In the genomic region with DNA sequence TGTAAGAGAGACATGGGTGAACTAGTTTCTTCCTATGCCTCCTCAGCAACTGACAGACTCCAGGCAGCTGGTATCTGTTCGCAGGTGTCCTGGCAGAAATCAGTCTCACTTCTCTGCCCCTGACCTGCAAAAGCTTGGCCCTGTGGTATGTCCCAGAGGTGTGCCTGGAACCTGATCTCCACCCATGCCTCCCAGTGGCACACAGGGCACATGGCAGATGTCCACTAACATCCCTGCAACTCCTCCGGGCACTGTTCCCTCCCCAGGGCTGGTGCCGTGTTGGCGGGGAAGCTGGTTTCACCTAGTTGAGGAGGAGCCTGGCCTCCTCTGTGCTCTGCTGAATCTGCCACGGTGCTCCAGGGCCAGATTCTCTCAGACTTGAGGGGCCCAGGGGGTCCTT, we compare ENCODE assay signal across 1 cellular context.
TF ChIP-seq lines count a peak whose summit lies in the region.

No MANE protein-coding gene starts in this region.

TF ChIP-seq in liver, 16 proteins besides CTCF, POLR2A, EP300 and RAD21 (continued from another document):
- TF ChIP-seq, protein P1, sequence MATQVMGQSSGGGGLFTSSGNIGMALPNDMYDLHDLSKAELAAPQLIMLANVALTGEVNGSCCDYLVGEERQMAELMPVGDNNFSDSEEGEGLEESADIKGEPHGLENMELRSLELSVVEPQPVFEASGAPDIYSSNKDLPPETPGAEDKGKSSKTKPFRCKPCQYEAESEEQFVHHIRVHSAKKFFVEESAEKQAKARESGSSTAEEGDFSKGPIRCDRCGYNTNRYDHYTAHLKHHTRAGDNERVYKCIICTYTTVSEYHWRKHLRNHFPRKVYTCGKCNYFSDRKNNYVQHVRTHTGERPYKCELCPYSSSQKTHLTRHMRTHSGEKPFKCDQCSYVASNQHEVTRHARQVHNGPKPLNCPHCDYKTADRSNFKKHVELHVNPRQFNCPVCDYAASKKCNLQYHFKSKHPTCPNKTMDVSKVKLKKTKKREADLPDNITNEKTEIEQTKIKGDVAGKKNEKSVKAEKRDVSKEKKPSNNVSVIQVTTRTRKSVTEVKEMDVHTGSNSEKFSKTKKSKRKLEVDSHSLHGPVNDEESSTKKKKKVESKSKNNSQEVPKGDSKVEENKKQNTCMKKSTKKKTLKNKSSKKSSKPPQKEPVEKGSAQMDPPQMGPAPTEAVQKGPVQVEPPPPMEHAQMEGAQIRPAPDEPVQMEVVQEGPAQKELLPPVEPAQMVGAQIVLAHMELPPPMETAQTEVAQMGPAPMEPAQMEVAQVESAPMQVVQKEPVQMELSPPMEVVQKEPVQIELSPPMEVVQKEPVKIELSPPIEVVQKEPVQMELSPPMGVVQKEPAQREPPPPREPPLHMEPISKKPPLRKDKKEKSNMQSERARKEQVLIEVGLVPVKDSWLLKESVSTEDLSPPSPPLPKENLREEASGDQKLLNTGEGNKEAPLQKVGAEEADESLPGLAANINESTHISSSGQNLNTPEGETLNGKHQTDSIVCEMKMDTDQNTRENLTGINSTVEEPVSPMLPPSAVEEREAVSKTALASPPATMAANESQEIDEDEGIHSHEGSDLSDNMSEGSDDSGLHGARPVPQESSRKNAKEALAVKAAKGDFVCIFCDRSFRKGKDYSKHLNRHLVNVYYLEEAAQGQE (IDR thresholded peaks at IDR 0.05), result peak; percentile 47
- TF ChIP-seq FOXA2 (IDR thresholded peaks at IDR 0.05), result no peak
- peak; percentile 26 for TF ChIP-seq FOXA1 (IDR thresholded peaks at IDR 0.05)
- TF ChIP-seq SP1 (IDR thresholded peaks at IDR 0.05), result no peak
- TF ChIP-seq, protein P2, sequence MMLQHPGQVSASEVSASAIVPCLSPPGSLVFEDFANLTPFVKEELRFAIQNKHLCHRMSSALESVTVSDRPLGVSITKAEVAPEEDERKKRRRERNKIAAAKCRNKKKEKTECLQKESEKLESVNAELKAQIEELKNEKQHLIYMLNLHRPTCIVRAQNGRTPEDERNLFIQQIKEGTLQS (IDR thresholded peaks at IDR 0.05), result no peak
- peak in 1 of 2 donors; percentile 71 for TF ChIP-seq HNF4A (conservative IDR thresholded peaks at IDR 0.05)
- no peak for TF ChIP-seq JUND (IDR thresholded peaks at IDR 0.05)
- peak; percentile 56 for TF ChIP-seq YY1 (IDR thresholded peaks at IDR 0.05)
- TF ChIP-seq HNF4G (IDR thresholded peaks at IDR 0.05), result no peak
- TF ChIP-seq, protein P3, sequence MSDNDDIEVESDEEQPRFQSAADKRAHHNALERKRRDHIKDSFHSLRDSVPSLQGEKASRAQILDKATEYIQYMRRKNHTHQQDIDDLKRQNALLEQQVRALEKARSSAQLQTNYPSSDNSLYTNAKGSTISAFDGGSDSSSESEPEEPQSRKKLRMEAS (IDR thresholded peaks at IDR 0.05), result peak; percentile 58
- TF ChIP-seq EGR1 (IDR thresholded peaks at IDR 0.05; ENCODE audit: low read depth in 2 of 2), result no peak
- no peak for TF ChIP-seq NR2F2 (IDR thresholded peaks at IDR 0.05)
